ENCODE assay signal across 16 cellular contexts in genomic region chr14:90301122-90301521, GRCh38. TPM values are rescaled to one million over a fixed set of nuclear protein-coding genes. Genes with fewer than 3 reads are reported as not detected.
DNase-seq lines count a peak whose midpoint lies in the region; ATAC-seq, FAIRE-seq and TF ChIP-seq lines count a peak whose summit lies in the region.
"Had no signal": no experiment of that assay in that cellular context is flagged by ENCODE, and none has a peak within 500 bp of the region (broad histone marks: within the 10 kb centered on the region; RNA-seq: fewer than 3 reads in every experiment).

No MANE protein-coding gene starts in this region.

- H3K9ac ChIP-seq in astrocyte (ENCODE audit: low read length) = no peak overlapping the region

- H3K36me3 Mint-ChIP-seq in astrocyte (ENCODE audit: low read depth, unreplicated experiment) (peaks cover 7% of the 10 kb centered on the region), natural killer cell (peaks cover 13% of the 10 kb centered on the region)

- no peak overlapping the region for H2AFZ ChIP-seq in astrocyte (ENCODE audit: low read depth, low read length)

- peaks cover 4% of the 10 kb centered on the region for H4K20me1 ChIP-seq in astrocyte (ENCODE audit: insufficient read depth, low read length)

- H3K27me3 ChIP-seq in astrocyte (ENCODE audit: insufficient read depth, low read length) = no peaks in the 10 kb centered on the region
- H3K27me3 ChIP-seq: left lung, pancreas had no signal

- H3K4me1 ChIP-seq in astrocyte (ENCODE audit: insufficient read depth, low read length) = no peaks in the 10 kb centered on the region

- H3K4me2 ChIP-seq in astrocyte (ENCODE audit: low read length) = no peak overlapping the region

- H3K79me2 ChIP-seq in astrocyte (ENCODE audit: insufficient read depth, low read length) = no peaks in the 10 kb centered on the region

- H3K4me3 ChIP-seq in astrocyte (ENCODE audit: insufficient read depth, low read depth, low read length) = no peak overlapping the region
- H3K4me3 ChIP-seq: K562, left lung, pancreas had no signal

- peak overlapping the region; percentile 2 to 96 for H3K27ac Mint-ChIP-seq in stimulated activated naive CD8-positive, alpha-beta T cell treated with anti-CD3 and anti-CD28 coated beads, Interleukin-15, amount 100 ng/mL, for 72 hours
- H3K27ac Mint-ChIP-seq in astrocyte (ENCODE audit: unreplicated experiment) (peak overlapping the region; percentile 30), natural killer cell (peak overlapping the region; percentile 51 to 58)
- H3K27ac Mint-ChIP-seq: activated CD4-positive, alpha-beta T cell treated with anti-CD3 and anti-CD28 coated beads, Interleukin-2, amount 10 ng/mL, durations not matched to agents 7 days and 5 days had no signal

- H3K9me3 Mint-ChIP-seq in stimulated activated naive CD8-positive, alpha-beta T cell treated with anti-CD3 and anti-CD28 coated beads, Interleukin-15, amount 100 ng/mL, for 72 hours = no peaks in the 10 kb centered on the region
- H3K9me3 Mint-ChIP-seq in astrocyte (ENCODE audit: unreplicated experiment) (no peaks in the 10 kb centered on the region), natural killer cell (no peaks in the 10 kb centered on the region)
- H3K9me3 Mint-ChIP-seq: activated CD4-positive, alpha-beta T cell treated with anti-CD3 and anti-CD28 coated beads, Interleukin-2, amount 10 ng/mL, durations not matched to agents 7 days and 5 days had no signal

- TF ChIP-seq CTCF in astrocyte (IDR thresholded peaks at IDR 0.05; ENCODE audit: insufficient read depth, low read depth, low read length) (no peak), natural killer cell (IDR thresholded peaks at IDR 0.05) (no peak)

- H3K9me3 ChIP-seq in astrocyte (ENCODE audit: insufficient read depth, low read depth, low read length) = no peaks in the 10 kb centered on the region
- H3K9me3 ChIP-seq: left lung, pancreas had no signal

- intact Hi-C loops in natural killer cell (cut with micrococcal nuclease) = loop anchor here (1.0 kb wide), 1 partner anchor 396 kb away; no protein-coding TSS in a partner anchor

- peaks cover 14% of the 10 kb centered on the region for H3K36me3 ChIP-seq in astrocyte (ENCODE audit: insufficient read depth, low read length)

- H3K27ac ChIP-seq in astrocyte (ENCODE audit: low read depth, low read length) = no peak overlapping the region
- H3K27ac ChIP-seq: C4-2B had no signal

- peaks cover 15% of the 10 kb centered on the region for H3K4me1 Mint-ChIP-seq in stimulated activated naive CD8-positive, alpha-beta T cell treated with anti-CD3 and anti-CD28 coated beads, Interleukin-15, amount 100 ng/mL, for 72 hours
- peaks cover 2% of the 10 kb centered on the region for H3K4me1 Mint-ChIP-seq in astrocyte (ENCODE audit: low read depth, unreplicated experiment)
- H3K4me1 Mint-ChIP-seq in natural killer cell = peaks cover 11 to 18% of the 10 kb centered on the region in 2 donors

- DNase-seq in stimulated activated naive CD8-positive, alpha-beta T cell treated with anti-CD3 and anti-CD28 coated beads, Interleukin-15, amount 100 ng/mL, for 72 hours = no peak
- DNase-seq in stimulated activated naive CD8-positive, alpha-beta T cell treated with anti-CD3 and anti-CD28 coated beads, Interleukin-15, Interleukin-2, amounts not matched to agents 100 U/mL and 50 U/mL, for 24 hours = no peak
- DNase-seq in astrocyte (ENCODE audit: low read depth) (no peak), natural killer cell (no peak), DMS53 (lab: John Stamatoyannopoulos, UW) (no peak), NCI-H2227 (lab: John Stamatoyannopoulos, UW; ENCODE audit: unreplicated experiment) (no peak)
- DNase-seq in stimulated activated CD8-positive, alpha-beta memory T cell treated with anti-CD3 and anti-CD28 coated beads, Interleukin-4, amount 100 ng/mL, for 48 hours = no peak
- DNase-seq: activated CD4-positive, alpha-beta T cell treated with anti-CD3 and anti-CD28 coated beads, Interleukin-2, amount 10 ng/mL, durations not matched to agents 7 days and 5 days; left lung; NCI-H2029; NK-92 treated with Interleukin-12 subunit alpha and Interleukin-12 subunit beta, amount 100 ng/mL, for 24 hours; pancreas; stimulated activated naive B cell treated with anti-CD40 and anti-IgM and Interleukin-4, amounts not matched to agents 10 μg/mL and 1 μg/mL and 100 μg/mL, for 72 hours had no signal

- ATAC-seq in stimulated activated naive CD8-positive, alpha-beta T cell treated with anti-CD3 and anti-CD28 coated beads, Interleukin-15, amount 100 ng/mL, for 72 hours = peak; percentile 12
- ATAC-seq in stimulated activated naive CD8-positive, alpha-beta T cell treated with anti-CD3 and anti-CD28 coated beads, Interleukin-15, Interleukin-2, amounts not matched to agents 100 U/mL and 50 U/mL, for 24 hours = no peak
- ATAC-seq in natural killer cell (no peak), GM18498 (IDR thresholded peaks at IDR 0.05; ENCODE audit: unreplicated experiment) (no peak)
- ATAC-seq: stimulated activated naive B cell treated with anti-CD40 and anti-IgM and Interleukin-4, amounts not matched to agents 10 μg/mL and 1 μg/mL and 100 μg/mL, for 72 hours had no signal

- H3K4me3 Mint-ChIP-seq in stimulated activated naive CD8-positive, alpha-beta T cell treated with anti-CD3 and anti-CD28 coated beads, Interleukin-15, amount 100 ng/mL, for 72 hours = no peak overlapping the region
- H3K4me3 Mint-ChIP-seq in astrocyte (ENCODE audit: unreplicated experiment) = no peak overlapping the region
- H3K4me3 Mint-ChIP-seq in natural killer cell = no peak overlapping the region
- H3K4me3 Mint-ChIP-seq: activated CD4-positive, alpha-beta T cell treated with anti-CD3 and anti-CD28 coated beads, Interleukin-2, amount 10 ng/mL, durations not matched to agents 7 days and 5 days; stimulated activated naive B cell treated with anti-CD40 and anti-IgM and Interleukin-4, amounts not matched to agents 10 μg/mL and 1 μg/mL and 100 μg/mL, for 72 hours had no signal

- FAIRE-seq in astrocyte (lab: Jason Lieb, UNC) = no peak
- FAIRE-seq: K562 had no signal

- no peaks in the 10 kb centered on the region for H3K27me3 Mint-ChIP-seq in stimulated activated naive CD8-positive, alpha-beta T cell treated with anti-CD3 and anti-CD28 coated beads, Interleukin-15, amount 100 ng/mL, for 72 hours
- no peaks in the 10 kb centered on the region for H3K27me3 Mint-ChIP-seq in astrocyte (ENCODE audit: low read depth, unreplicated experiment)
- no peaks in the 10 kb centered on the region for H3K27me3 Mint-ChIP-seq in natural killer cell (ENCODE audit: low read depth in 2 of 2)
- H3K27me3 Mint-ChIP-seq: activated CD4-positive, alpha-beta T cell treated with anti-CD3 and anti-CD28 coated beads, Interleukin-2, amount 10 ng/mL, durations not matched to agents 7 days and 5 days; stimulated activated naive B cell treated with anti-CD40 and anti-IgM and Interleukin-4, amounts not matched to agents 10 μg/mL and 1 μg/mL and 100 μg/mL, for 72 hours had no signal

RNA-seq across cellular contexts. Expression of gene NRDE2, which starts 30.6 kb away (rescaled TPM):
- total RNA-seq in astrocyte = 16.9 and 19.7 TPM in 2 replicates
- 10 to 100 TPM; 32.6 to 46.3 (median 40.7) TPM for total RNA-seq in natural killer cell

RNA-seq across cellular contexts. Expression of gene PSMC1, which starts 44.8 kb away (rescaled TPM):
- 93.7 and 112 TPM in 2 replicates for total RNA-seq in astrocyte
- 10 to 100 TPM; 84.1 to 97.1 (median 93.1) TPM for total RNA-seq in natural killer cell
